ENCODE assay signal across 9 cellular contexts in the genomic region with DNA sequence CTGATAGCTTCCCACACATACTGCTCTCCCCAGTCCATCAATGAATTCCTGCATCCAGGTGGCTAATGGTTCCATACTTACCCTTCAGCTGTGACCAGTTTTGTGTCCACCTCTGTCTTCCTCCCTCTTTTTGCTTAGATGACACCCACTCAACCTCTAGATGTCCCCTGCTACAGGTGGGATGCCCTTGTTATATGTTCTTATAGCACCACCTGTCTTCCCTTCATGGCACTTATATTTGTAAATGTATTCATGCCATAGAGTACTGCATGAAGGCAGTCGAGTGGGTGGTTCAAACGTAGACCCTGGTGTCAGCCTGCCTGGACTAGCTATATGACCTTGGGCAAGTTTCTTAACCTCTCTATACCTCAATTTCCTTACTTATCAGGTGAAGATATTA. TPM values are rescaled to one million over a fixed set of nuclear protein-coding genes. Genes with fewer than 3 reads are reported as not detected.
DNase-seq lines count a peak whose midpoint lies in the region; ATAC-seq and TF ChIP-seq lines count a peak whose summit lies in the region.
"Had no signal": no experiment of that assay in that cellular context is flagged by ENCODE, and none has a peak within 500 bp of the region (broad histone marks: within the 10 kb centered on the region; RNA-seq: fewer than 3 reads in every experiment).

No MANE protein-coding gene starts in this region.

- peaks cover 12% of the 10 kb centered on the region for H3K36me3 Mint-ChIP-seq in glutamatergic neuron (ENCODE audit: unreplicated experiment)
- H3K36me3 Mint-ChIP-seq in CD8-positive, alpha-beta memory T cell = peaks cover 0 to 2% (median 0%) of the 10 kb centered on the region in 3 donors

- no peaks in the 10 kb centered on the region for H3K4me1 Mint-ChIP-seq in glutamatergic neuron (ENCODE audit: low read depth, unreplicated experiment)
- H3K4me1 Mint-ChIP-seq in CD8-positive, alpha-beta memory T cell = peaks cover 2 to 13% (median 3%) of the 10 kb centered on the region in 3 donors

- peak in 1 of 2 donors; percentile 35 for TF ChIP-seq CTCF in right atrium auricular region (IDR thresholded peaks at IDR 0.05)
- TF ChIP-seq CTCF in astrocyte of the cerebellum (IDR thresholded peaks at IDR 0.05; ENCODE audit: low read depth, low read length, missing control alignments) = peak; percentile 27
- TF ChIP-seq CTCF in osteoblast (IDR thresholded peaks at IDR 0.05; ENCODE audit: extremely low read depth, low read depth, low read length) = no peak
- no peak for TF ChIP-seq CTCF in glutamatergic neuron (IDR thresholded peaks at IDR 0.05; ENCODE audit: partially characterized antibody, unreplicated experiment)

- DNase-seq in Right ventricle myocardium inferior (ENCODE audit: missing footprints) = no peak
- no peak for DNase-seq in right atrium auricular region (ENCODE audit: low spot score)
- no peak for DNase-seq in astrocyte of the cerebellum (ENCODE audit: low read depth)
- peak; percentile 37 for DNase-seq in osteoblast (ENCODE audit: insufficient read length, low spot score, missing footprints)
- DNase-seq in glutamatergic neuron = no peak
- DNase-seq in NCI-H2227 (lab: John Stamatoyannopoulos, UW; ENCODE audit: unreplicated experiment) = no peak
- no peak for DNase-seq in CD8-positive, alpha-beta memory T cell
- DNase-seq: pancreas had no signal

- H3K4me1 ChIP-seq in right atrium auricular region = peaks cover 0 to 24% of the 10 kb centered on the region in 2 donors
- no peaks in the 10 kb centered on the region for H3K4me1 ChIP-seq in osteoblast (ENCODE audit: insufficient read depth, low read length)
- H3K4me1 ChIP-seq in CD8-positive, alpha-beta memory T cell (ENCODE audit: insufficient read depth, low read length) = peaks cover under 1% of the 10 kb centered on the region
- H3K4me1 ChIP-seq: pancreas had no signal

- peaks cover 2% of the 10 kb centered on the region for H3K9me3 Mint-ChIP-seq in glutamatergic neuron (ENCODE audit: unreplicated experiment)
- H3K9me3 Mint-ChIP-seq in CD8-positive, alpha-beta memory T cell = no peaks in the 10 kb centered on the region

- in situ Hi-C loops in astrocyte of the cerebellum (cut with HindIII; ENCODE audit: low sequenced_read_pairs) = no loop called here

- H3K9me3 ChIP-seq in right atrium auricular region (no peaks in the 10 kb centered on the region), osteoblast (ENCODE audit: low read depth, low read length) (no peaks in the 10 kb centered on the region)
- no peaks in the 10 kb centered on the region for H3K9me3 ChIP-seq in CD8-positive, alpha-beta memory T cell (ENCODE audit: low read length)
- H3K9me3 ChIP-seq: pancreas had no signal

- intact Hi-C loops in Right ventricle myocardium inferior (cut with DNase I) = loop anchor here (10.0 kb wide), 1 partner anchor 291 kb away; no protein-coding TSS in a partner anchor

- H3K36me3 ChIP-seq in right atrium auricular region (no peaks in the 10 kb centered on the region), osteoblast (ENCODE audit: insufficient read depth, low read length) (no peaks in the 10 kb centered on the region)
- no peaks in the 10 kb centered on the region for H3K36me3 ChIP-seq in CD8-positive, alpha-beta memory T cell (ENCODE audit: insufficient read depth, low read length)
- H3K36me3 ChIP-seq: pancreas had no signal

- no peaks in the 10 kb centered on the region for H3K27me3 ChIP-seq in right atrium auricular region
- H3K27me3 ChIP-seq in osteoblast (ENCODE audit: insufficient read depth, low read length) = peaks cover 7% of the 10 kb centered on the region
- peaks cover 10% of the 10 kb centered on the region for H3K27me3 ChIP-seq in CD8-positive, alpha-beta memory T cell (ENCODE audit: insufficient read depth, low read length, poor library complexity, severe bottlenecking)
- H3K27me3 ChIP-seq: pancreas had no signal

- H3K27me3 Mint-ChIP-seq in glutamatergic neuron (ENCODE audit: unreplicated experiment) = peaks cover 2% of the 10 kb centered on the region
- peaks cover 10 to 21% of the 10 kb centered on the region in 2 donors for H3K27me3 Mint-ChIP-seq in CD8-positive, alpha-beta memory T cell

- no peak overlapping the region for H3K27ac Mint-ChIP-seq in glutamatergic neuron (ENCODE audit: unreplicated experiment)
- no peak overlapping the region for H3K27ac Mint-ChIP-seq in CD8-positive, alpha-beta memory T cell

- H3K4me3 Mint-ChIP-seq in glutamatergic neuron (ENCODE audit: unreplicated experiment) = no peak overlapping the region
- H3K4me3 Mint-ChIP-seq in CD8-positive, alpha-beta memory T cell = peak overlapping the region in 1 of 7 donors; percentile 13

- no peak overlapping the region for H3K27ac ChIP-seq in right atrium auricular region
- H3K27ac ChIP-seq in osteoblast (ENCODE audit: low read depth, low read length) = no peak overlapping the region
- H3K27ac ChIP-seq in CD8-positive, alpha-beta memory T cell (ENCODE audit: low read depth, low read length) = no peak overlapping the region
- H3K27ac ChIP-seq: pancreas had no signal

- no peak overlapping the region for H3K4me2 ChIP-seq in osteoblast (ENCODE audit: insufficient read depth, low read length)

- ATAC-seq in Right ventricle myocardium inferior (peak; percentile 43), HG03175 (IDR thresholded peaks at IDR 0.05; ENCODE audit: unreplicated experiment) (peak; percentile 79)

- POLR2A ChIA-PET in CD8-positive, alpha-beta memory T cell (lab: Charles Lee) = no interaction called here

- no peaks in the 10 kb centered on the region for H4K20me1 ChIP-seq in osteoblast (ENCODE audit: insufficient read depth, low read length)

- H3K79me2 ChIP-seq in osteoblast (ENCODE audit: insufficient read depth, low read length) = no peaks in the 10 kb centered on the region

- H3K4me3 ChIP-seq in right atrium auricular region (no peak overlapping the region), astrocyte of the cerebellum (ENCODE audit: low read depth, low read length) (no peak overlapping the region), osteoblast (ENCODE audit: insufficient read depth, low read length) (no peak overlapping the region)
- no peak overlapping the region for H3K4me3 ChIP-seq in CD8-positive, alpha-beta memory T cell (ENCODE audit: low read length)
- H3K4me3 ChIP-seq: pancreas had no signal

- CTCF ChIA-PET in CD8-positive, alpha-beta memory T cell (lab: Charles Lee) = interaction anchor here (1.0 to 2.0 kb wide), 4 partner anchors 116 to 290 kb away, joined by 3 to 9 read pairs (median 4); no protein-coding TSS in a partner anchor

- no peak overlapping the region for H2AFZ ChIP-seq in osteoblast (ENCODE audit: low read length)

RNA-seq across cellular contexts. Expression of gene USP46, which starts 6.5 kb away (rescaled TPM):
- 65.1 TPM for total RNA-seq in Right ventricle myocardium inferior
- 10 to 100 TPM; 19.1 to 28.0 TPM for total RNA-seq in right atrium auricular region
- total RNA-seq in osteoblast = 12.4 and 12.7 TPM in 2 replicates
- 72.4 TPM for total RNA-seq in glutamatergic neuron (ENCODE audit: unreplicated experiment)
- total RNA-seq in CD8-positive, alpha-beta memory T cell = 10 to 100 TPM; 15.6 to 16.9 TPM
- 5.8 TPM for polyA plus RNA-seq in CD8-positive, alpha-beta memory T cell
